Comparison of ENCODE assay signal across 8 cellular contexts in genomic region chr19:57682226-57682766, GRCh38.
DNase-seq lines count a peak whose midpoint lies in the region; ATAC-seq and TF ChIP-seq lines count a peak whose summit lies in the region.

No MANE protein-coding gene starts in this region.

- H3K9me3 ChIP-seq in iPS-18a (ENCODE audit: control insufficient read depth, low read depth, low read length): peaks cover 20% of the 10 kb centered on the region

- peaks cover 60% of the 10 kb centered on the region for H3K36me3 Mint-ChIP-seq in T-helper 1 cell treated with Interleukin-12 subunit alpha and Interleukin-12 subunit beta and Interleukin-4 antibody, amounts not matched to agents 30 μg/mL and 1 μg/mL, for 36 hours (ENCODE audit: low read depth)

- H3K27me3 Mint-ChIP-seq in T-helper 1 cell treated with Interleukin-12 subunit alpha and Interleukin-12 subunit beta and Interleukin-4 antibody, amounts not matched to agents 30 μg/mL and 1 μg/mL, for 36 hours (ENCODE audit: low read depth): no peaks in the 10 kb centered on the region

- peak overlapping the region; percentile 94 for H3K4me3 ChIP-seq in iPS-18a (ENCODE audit: low read length)

- TF ChIP-seq CTCF in VCaP (conservative IDR thresholded peaks at IDR 0.05): no peak

- peak overlapping the region; percentile 87 for H3K9ac ChIP-seq in iPS-18a (ENCODE audit: low read length)

- ATAC-seq in GM18498 (IDR thresholded peaks at IDR 0.05; ENCODE audit: unreplicated experiment): no peak

- peaks cover 22% of the 10 kb centered on the region for H3K27me3 ChIP-seq in iPS-18a (ENCODE audit: control insufficient read depth, insufficient read depth, low read length)

- H3K27ac Mint-ChIP-seq in T-helper 1 cell treated with Interleukin-12 subunit alpha and Interleukin-12 subunit beta and Interleukin-4 antibody, amounts not matched to agents 30 μg/mL and 1 μg/mL, for 36 hours: peak overlapping the region; percentile 91

- peak overlapping the region; percentile 81 for H3K27ac ChIP-seq in VCaP
- H3K27ac ChIP-seq in iPS-18a (ENCODE audit: low read length): peak overlapping the region; percentile 74
- H3K27ac ChIP-seq in substantia nigra (ENCODE audit: low read depth, low read length, poor library complexity, severe bottlenecking): peak overlapping the region; percentile 22

- peak overlapping the region; percentile 95 for H3K4me3 Mint-ChIP-seq in T-helper 1 cell treated with Interleukin-12 subunit alpha and Interleukin-12 subunit beta and Interleukin-4 antibody, amounts not matched to agents 30 μg/mL and 1 μg/mL, for 36 hours

- H3K9me3 Mint-ChIP-seq in T-helper 1 cell treated with Interleukin-12 subunit alpha and Interleukin-12 subunit beta and Interleukin-4 antibody, amounts not matched to agents 30 μg/mL and 1 μg/mL, for 36 hours: peaks cover 74% of the 10 kb centered on the region

- H3K4me1 ChIP-seq in iPS-18a (ENCODE audit: control insufficient read depth, low read depth, low read length): no peaks in the 10 kb centered on the region

- H3K36me3 ChIP-seq in iPS-18a (ENCODE audit: control insufficient read depth, low read depth, low read length): peaks cover 31% of the 10 kb centered on the region

- H3K4me1 Mint-ChIP-seq in T-helper 1 cell treated with Interleukin-12 subunit alpha and Interleukin-12 subunit beta and Interleukin-4 antibody, amounts not matched to agents 30 μg/mL and 1 μg/mL, for 36 hours (ENCODE audit: low read depth): peaks cover 27% of the 10 kb centered on the region

- DNase-seq in T-helper 1 cell (no peak), substantia nigra (lab: John Stamatoyannopoulos, UW) (peak in 1 of 49 donors; percentile 28), iPS-NIHi7 (ENCODE audit: extremely low spot score) (no peak), kidney tubule cell (ENCODE audit: low spot score) (no peak)

Comparison
In these comparisons a context has a peak if more than half of its experiments do, and no peak if none do; other contexts are left out.
1. H3K27ac ChIP-seq: peak in every context shown above with its lines; median percentile 81 in VCaP; 74 in iPS-18a; 22 in substantia nigra.